8 cellular contexts compared by ENCODE assay signal in genomic region chr9:131276107-131276888, GRCh38. TPM values are rescaled to one million over a fixed set of nuclear protein-coding genes. Genes with fewer than 3 reads are reported as not detected.
DNase-seq lines count a peak whose midpoint lies in the region; ATAC-seq, FAIRE-seq and TF ChIP-seq lines count a peak whose summit lies in the region.

A gene with protein sequence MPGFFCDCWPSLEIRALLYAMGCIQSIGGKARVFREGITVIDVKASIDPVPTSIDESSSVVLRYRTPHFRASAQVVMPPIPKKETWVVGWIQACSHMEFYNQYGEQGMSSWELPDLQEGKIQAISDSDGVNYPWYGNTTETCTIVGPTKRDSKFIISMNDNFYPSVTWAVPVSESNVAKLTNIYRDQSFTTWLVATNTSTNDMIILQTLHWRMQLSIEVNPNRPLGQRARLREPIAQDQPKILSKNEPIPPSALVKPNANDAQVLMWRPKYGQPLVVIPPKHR (minus strand): TSS chr9:131276510. CDS start chr9:131276179, 331 bp downstream.

- peak within 1 kb of the TSS; percentile 62 for H3K4me3 ChIP-seq in adipocyte (ENCODE audit: low read length)
- peak within 1 kb of the TSS; percentile 59 for H3K4me3 ChIP-seq in iPS-18c (ENCODE audit: insufficient read depth, low read depth, low read length)

- FAIRE-seq in GM12891 (lab: Jason Lieb, UNC): no peak

- peaks cover 4% of the 10 kb centered on the region for H3K4me1 ChIP-seq in adipocyte (ENCODE audit: control insufficient read depth, insufficient read depth, low read length)

- H3K9me3 ChIP-seq in adipocyte (ENCODE audit: control insufficient read depth, low read length): no peaks in the 10 kb centered on the region
- H3K9me3 ChIP-seq in iPS-18c (ENCODE audit: control insufficient read depth, insufficient read depth, low read length): no peaks in the 10 kb centered on the region

- no peak for TF ChIP-seq POLR2A in GM12891 (IDR thresholded peaks at IDR 0.05; ENCODE audit: low read depth, low read length)

- no peak for DNase-seq in GM12891 (ENCODE audit: insufficient read length, low spot score)
- peak; percentile 46 for DNase-seq in NOMO-1 treated with DMSO at 0.1 percent for 48 hours (lab: John Stamatoyannopoulos, UW; ENCODE audit: unreplicated experiment)
- DNase-seq in adipocyte (ENCODE audit: low read depth): no peak
- DNase-seq in stimulated activated CD4-positive, alpha-beta T cell treated with anti-CD3 and anti-CD28 coated beads, Interleukin-4, amount 100 ng/mL, for 1 hour: peak; percentile 59
- DNase-seq in NCI-H446 (lab: John Stamatoyannopoulos, UW): no peak

- H3K36me3 ChIP-seq in adipocyte (ENCODE audit: control insufficient read depth, insufficient read depth, low read length, severe bottlenecking): no peaks in the 10 kb centered on the region

- ATAC-seq in GM18502 (IDR thresholded peaks at IDR 0.05; ENCODE audit: poor library complexity, unreplicated experiment): no peak
- ATAC-seq in HG02973 (IDR thresholded peaks at IDR 0.05; ENCODE audit: unreplicated experiment): no peak

- peaks cover 24% of the 10 kb centered on the region for H3K27me3 ChIP-seq in adipocyte (replicated peaks; ENCODE audit: control insufficient read depth, insufficient read depth, low read length)

- H3K9ac ChIP-seq in adipocyte (ENCODE audit: low read length): no peak within 1 kb of the TSS

TF ChIP-seq in GM12891, 5 proteins besides CTCF, POLR2A, EP300 and RAD21:
- TF ChIP-seq SPI1 (IDR thresholded peaks at IDR 0.05; ENCODE audit: low read depth, low read length): 0 out of 2 replicates have a peak, but pooled peaks have one; percentile 22
- no peak for TF ChIP-seq POLR2AphosphoS5 (IDR thresholded peaks at IDR 0.05; ENCODE audit: low read depth, low read length)

RNA-seq across cellular contexts. Expression of the gene that starts here (rescaled TPM):
- polyA plus RNA-seq in GM12891 (2012; ENCODE audit: low read depth, missing spikeins): 11.3 TPM

Comparison
In these comparisons a context has a peak if more than half of its experiments do, and no peak if none do; other contexts are left out.
1. DNase-seq: peak in NOMO-1 treated with DMSO at 0.1 percent for 48 hours (single experiment) and stimulated activated CD4-positive, alpha-beta T cell treated with anti-CD3 and anti-CD28 coated beads, Interleukin-4, amount 100 ng/mL, for 1 hour (single experiment); none in GM12891 (single experiment), adipocyte (single experiment) and NCI-H446 (0 of 2).